26 cellular contexts compared by ENCODE assay signal in genomic region chr17:81837641-81838040, GRCh38. TPM values are rescaled to one million over a fixed set of nuclear protein-coding genes. Genes with fewer than 3 reads are reported as not detected.
DNase-seq lines count a peak whose midpoint lies in the region; ATAC-seq, FAIRE-seq and TF ChIP-seq lines count a peak whose summit lies in the region.
"Had no signal": no experiment of that assay in that cellular context is flagged by ENCODE, and none has a peak within 500 bp of the region (broad histone marks: within the 10 kb centered on the region; RNA-seq: fewer than 3 reads in every experiment).

No MANE protein-coding gene starts in this region.

- peak overlapping the region; percentile 28 for H3K4me2 ChIP-seq in HepG2 (ENCODE audit: low read depth, low read length)
- H3K4me2 ChIP-seq: hepatocyte had no signal

- H3K4me3 ChIP-seq in HEK293 (ENCODE audit: low read depth, low read length) (no peak overlapping the region), HepG2 (replicated peaks in 1 of 3; ENCODE audit: insufficient read depth in 1 of 3, low read depth in 2 of 3, low read length in 3 of 3) (no peak overlapping the region)
- H3K4me3 ChIP-seq: colonic mucosa, hepatocyte, sigmoid colon, thyroid gland had no signal

- no peak for TF ChIP-seq POLR2A in HepG2 (IDR thresholded peaks at IDR 0.05; ENCODE audit: insufficient read depth in 1 of 2, low read depth in 2 of 2, low read length in 2 of 2)

- H3K27ac ChIP-seq in HEK293 (ENCODE audit: extremely low read depth, low read depth, low read length) (no peak overlapping the region), RWPE1 (peak overlapping the region; percentile 100), HepG2 (ENCODE audit: extremely low read length, insufficient read depth, low read length) (no peak overlapping the region)
- H3K27ac ChIP-seq: colonic mucosa, hepatocyte, sigmoid colon, thyroid gland had no signal

- no peak overlapping the region for H3K9ac ChIP-seq in HepG2 (ENCODE audit: insufficient read depth, low read depth, low read length)

- no peak overlapping the region for H3K4me3 Mint-ChIP-seq in glutamatergic neuron (ENCODE audit: unreplicated experiment)

- H3K9me3 Mint-ChIP-seq in glutamatergic neuron (ENCODE audit: unreplicated experiment): peaks cover 5% of the 10 kb centered on the region
- H3K9me3 Mint-ChIP-seq: IgD-negative memory B cell had no signal

- no TSS peak for BruUV-seq in HepG2 (replicated peaks; lab: Mats Ljungman, UMichigan)

- CTCF ChIA-PET in HEK293 (lab: Yijun Ruan, JAX): no interaction called here
- CTCF ChIA-PET in RWPE1 (lab: Yijun Ruan, JAX): no interaction called here
- CTCF ChIA-PET in HepG2 (lab: Yijun Ruan, JAX; ENCODE audit: low intra/inter-chr PET ratio, low total read pairs): no interaction called here

- peak; percentile 48 for DNase-seq in AG08395 (ENCODE audit: low spot score)
- DNase-seq in RWPE1 (ENCODE audit: low spot score): no peak
- peak; percentile 71 for DNase-seq in HepG2 (ENCODE audit: low spot score)
- no peak for DNase-seq in glutamatergic neuron
- DNase-seq in left lobe of liver (ENCODE audit: low spot score): no peak
- DNase-seq: activated gamma-delta T cell treated with Interleukin-2 at 50 U/mL for 16 hours; colonic mucosa; COR-L47; erythroblast; kidney glomerular epithelial cell; NCI-H1417; PC-3; sigmoid colon; stimulated activated CD4-positive, alpha-beta T cell treated with anti-CD3 and anti-CD28 coated beads, Interleukin-4, amount 100 ng/mL, for 4 hours; T-helper 1 cell; thyroid gland had no signal

- no peak overlapping the region for H2AFZ ChIP-seq in HepG2 (ENCODE audit: low read length)
- H2AFZ ChIP-seq: hepatocyte had no signal

- H3K27ac Mint-ChIP-seq in glutamatergic neuron (ENCODE audit: unreplicated experiment): no peak overlapping the region

- H3K36me3 ChIP-seq in HEK293 (ENCODE audit: control insufficient read depth in 2 of 2, insufficient read depth in 1 of 2, low read length in 2 of 2) (peaks cover 0 to 7% of the 10 kb centered on the region in 2 experiments; a peak in 2 of 3 replicates), HepG2 (replicated peaks in 1 of 2; ENCODE audit: control insufficient read depth in 1 of 2, insufficient read depth in 2 of 2, low read length in 2 of 2) (peaks cover 0 to 1% of the 10 kb centered on the region in 2 experiments; a peak in 1 of 5 replicates)
- H3K36me3 ChIP-seq: colonic mucosa had no signal

- H3K27me3 Mint-ChIP-seq in glutamatergic neuron (ENCODE audit: unreplicated experiment): peaks cover 2% of the 10 kb centered on the region
- H3K27me3 Mint-ChIP-seq: IgD-negative memory B cell had no signal

- H3K27me3 ChIP-seq in HepG2 (ENCODE audit: control insufficient read depth in 1 of 2, insufficient read depth in 2 of 2, low read length in 2 of 2): no peaks in the 10 kb centered on the region; a peak in 1 of 5 replicates
- H3K27me3 ChIP-seq: colonic mucosa, hepatocyte, sigmoid colon, thyroid gland had no signal

- peaks cover 1% of the 10 kb centered on the region for H3K4me1 Mint-ChIP-seq in glutamatergic neuron (ENCODE audit: low read depth, unreplicated experiment)

- no peaks in the 10 kb centered on the region for H3K9me3 ChIP-seq in HEK293 (ENCODE audit: control insufficient read depth, insufficient read depth, low read depth, low read length)
- no peaks in the 10 kb centered on the region for H3K9me3 ChIP-seq in HepG2 (ENCODE audit: low read length)
- H3K9me3 ChIP-seq: colonic mucosa, sigmoid colon, thyroid gland had no signal

- no peaks in the 10 kb centered on the region; the same call in 1 of the 2 replicates for H4K20me1 ChIP-seq in HepG2 (ENCODE audit: insufficient read depth, low read length)

- H3K36me3 Mint-ChIP-seq in glutamatergic neuron (ENCODE audit: unreplicated experiment): no peaks in the 10 kb centered on the region
- H3K36me3 Mint-ChIP-seq: IgD-negative memory B cell had no signal

- peak; percentile 42 for FAIRE-seq in HepG2 (lab: Jason Lieb, UNC)
- FAIRE-seq: astrocyte, G401.6, GM12892 had no signal

- WGBS in HepG2 (ENCODE audit: low lambda C conversion rate): 3% methylated on average over 8 of the region's 9 CpGs

- intact Hi-C loops in HepG2 (cut with micrococcal nuclease; ENCODE audit: unreplicated experiment): no loop called here

- POLR2A ChIA-PET in HEK293 (lab: Yijun Ruan, JAX) (interaction anchor here (0.7 to 1.2 kb wide), 2 partner anchors 18 to 23 kb away, joined by 3 read pairs; no protein-coding TSS in a partner anchor), RWPE1 (lab: Yijun Ruan, JAX; ENCODE audit: low non-redundant PET) (no interaction called here), HepG2 (lab: Yijun Ruan, JAX) (interaction anchor here (0.7 to 8.9 kb wide), 8 partner anchors 14 to 166 kb away, joined by 3 to 40 read pairs (median 4); partner anchors contain the start of gene P4HB)

- no peaks in the 10 kb centered on the region for H3K79me2 ChIP-seq in HepG2 (ENCODE audit: insufficient read depth, low read length)

- in situ Hi-C loops in HepG2 (cut with HindIII; ENCODE audit: extremely low pct_ligation_motif_present, low pct_unique_long_range_greater_than_20kb): no loop called here

- TF ChIP-seq EP300 in HepG2 (IDR thresholded peaks at IDR 0.05; ENCODE audit: low read depth in 2 of 2, low read length in 2 of 2) (peak in 1 of 2 experiments; percentile 23; a peak in 1 of 4 replicates), HepG2 (CRISPR knock-in tag; IDR thresholded peaks at IDR 0.05; ENCODE audit: borderline replicate concordance) (no peak)

- H3K4me1 ChIP-seq in HEK293 (ENCODE audit: control insufficient read depth, insufficient read depth, low read length): no peaks in the 10 kb centered on the region
- H3K4me1 ChIP-seq in HepG2 (ENCODE audit: insufficient read depth, low read length): peaks cover 69% of the 10 kb centered on the region
- H3K4me1 ChIP-seq: colonic mucosa had no signal

- TF ChIP-seq CTCF in HEK293 (tag by site-specific recombination; IDR thresholded peaks at IDR 0.05): no peak
- no peak for TF ChIP-seq CTCF in RWPE1 (conservative IDR thresholded peaks at IDR 0.05; ENCODE audit: low read depth)
- TF ChIP-seq CTCF in HepG2 (CRISPR knock-in tag; IDR thresholded peaks at IDR 0.05): no peak
- no peak for TF ChIP-seq CTCF in glutamatergic neuron (IDR thresholded peaks at IDR 0.05; ENCODE audit: partially characterized antibody, unreplicated experiment)

- no peak for ATAC-seq in HepG2
- ATAC-seq in activated CD4-positive, CD25-positive, alpha-beta regulatory T cell treated with anti-CD3 and anti-CD28 coated beads, Interleukin-2, amount 50 U/mL, for 24 hours: no peak
- no peak for ATAC-seq in left lobe of liver
- no peak for ATAC-seq in HG03378 (IDR thresholded peaks at IDR 0.05; ENCODE audit: unreplicated experiment)
- ATAC-seq: PC-3 had no signal

- no peak for TF ChIP-seq RAD21 in HepG2 (CRISPR knock-in tag; IDR thresholded peaks at IDR 0.05)

RNA-seq across cellular contexts. Expression of gene PPP1R27, which starts 2.8 kb away (rescaled TPM):
- total RNA-seq in HepG2 (2016; rRNA removed; fragmentation: Illumina TruSeq; extraction: Trizol) (0.69 and 1.00 TPM in 2 replicates), glutamatergic neuron (ENCODE audit: unreplicated experiment) (0.81 TPM), left lobe of liver (not detected)
- 0.71 and 2.3 TPM in 2 replicates for total RNA-seq in HepG2 (2016; cell fraction: cytosol; rRNA removed; fragmentation: Illumina TruSeq; extraction: Trizol; ENCODE audit: low read depth)
- total RNA-seq in HepG2 (2016; cell fraction: insoluble cytoplasmic fraction; rRNA removed; fragmentation: Illumina TruSeq; extraction: Trizol): 1.3 TPM in 1 of 2 replicates, not detected in the other
- 1.00 and 1.2 TPM in 2 replicates for total RNA-seq in HepG2 (2016; cell fraction: membrane; rRNA removed; fragmentation: Illumina TruSeq; extraction: Trizol)
- total RNA-seq in HepG2 (2016; cell fraction: nucleus; rRNA removed; fragmentation: Illumina TruSeq; extraction: Trizol): 0.91 and 1.8 TPM in 2 replicates
- polyA plus RNA-seq in HepG2 (2011; rRNA removed): 0.17 and 0.33 TPM in 2 replicates
- polyA plus RNA-seq in HepG2 (2011; cell fraction: cytosol; rRNA removed): 0.55 and 1.1 TPM in 2 replicates
- polyA plus RNA-seq in HepG2 (2011; cell fraction: nucleus; rRNA removed): 1.6 and 2.8 TPM in 2 replicates
- 0.34 and 0.52 TPM in 2 replicates for polyA plus RNA-seq in HepG2 (2012)
- polyA plus RNA-seq in HepG2 (2016; cell fraction: cytosol; fragmentation: Illumina TruSeq; extraction: Trizol; ENCODE audit: low read depth): 0.57 and 1.0 TPM in 2 replicates
- 1.7 TPM in 1 of 2 replicates, not detected in the other for polyA plus RNA-seq in HepG2 (2016; cell fraction: insoluble cytoplasmic fraction; fragmentation: Illumina TruSeq; extraction: Trizol; ENCODE audit: low read depth)
- polyA plus RNA-seq in HepG2 (2016; cell fraction: membrane; fragmentation: Illumina TruSeq; extraction: Trizol; ENCODE audit: low read depth): 0.56 TPM in 1 of 2 replicates, not detected in the other
- polyA plus RNA-seq in HepG2 (2016; cell fraction: nucleus; fragmentation: Illumina TruSeq; extraction: Trizol; ENCODE audit: insufficient read depth, low read depth): 2.1 TPM in 1 of 2 replicates, not detected in the other
- 0.09 and 0.88 TPM in 2 replicates for polyA minus RNA-seq in HepG2 (2011; rRNA and poly(A)+ RNA removed; ENCODE audit: low replicate concordance)
- polyA minus RNA-seq in HepG2 (2011; cell fraction: cytosol; rRNA and poly(A)+ RNA removed): not detected in 2 replicates
- 1.9 TPM in 1 of 2 replicates, not detected in the other for polyA minus RNA-seq in HepG2 (2011; cell fraction: nucleus; rRNA and poly(A)+ RNA removed)
- total RNA-seq: A673, astrocyte, colonic mucosa, hepatocyte, PC-3, sigmoid colon, thyroid gland had no signal
- polyA plus RNA-seq: IgD-negative memory B cell had no signal

RNA-seq across cellular contexts. Expression of gene MCRIP1, which starts 4.5 kb away (rescaled TPM):
- total RNA-seq in HepG2 (2016; rRNA removed; fragmentation: Illumina TruSeq; extraction: Trizol): 76.1 and 84.9 TPM in 2 replicates
- total RNA-seq in HepG2 (2016; cell fraction: cytosol; rRNA removed; fragmentation: Illumina TruSeq; extraction: Trizol; ENCODE audit: low read depth): 74.8 and 93.7 TPM in 2 replicates
- total RNA-seq in HepG2 (2016; cell fraction: insoluble cytoplasmic fraction; rRNA removed; fragmentation: Illumina TruSeq; extraction: Trizol): 73.6 and 90.1 TPM in 2 replicates
- total RNA-seq in HepG2 (2016; cell fraction: membrane; rRNA removed; fragmentation: Illumina TruSeq; extraction: Trizol): 97.9 and 116 TPM in 2 replicates
- 29.3 and 32.8 TPM in 2 replicates for total RNA-seq in HepG2 (2016; cell fraction: nucleus; rRNA removed; fragmentation: Illumina TruSeq; extraction: Trizol)
- polyA plus RNA-seq in HepG2 (2011; rRNA removed): 79.7 and 113 TPM in 2 replicates
- polyA plus RNA-seq in HepG2 (2011; cell fraction: cytosol; rRNA removed): 95.7 and 150 TPM in 2 replicates
- 122 and 140 TPM in 2 replicates for polyA plus RNA-seq in HepG2 (2011; cell fraction: nucleus; rRNA removed)
- 44.7 and 56.7 TPM in 2 replicates for polyA plus RNA-seq in HepG2 (2012)
- polyA plus RNA-seq in HepG2 (2016; cell fraction: cytosol; fragmentation: Illumina TruSeq; extraction: Trizol; ENCODE audit: low read depth): 77.4 and 92.8 TPM in 2 replicates
- 75.3 and 82.0 TPM in 2 replicates for polyA plus RNA-seq in HepG2 (2016; cell fraction: insoluble cytoplasmic fraction; fragmentation: Illumina TruSeq; extraction: Trizol; ENCODE audit: low read depth)
- 86.8 and 108 TPM in 2 replicates for polyA plus RNA-seq in HepG2 (2016; cell fraction: membrane; fragmentation: Illumina TruSeq; extraction: Trizol; ENCODE audit: low read depth)
- polyA plus RNA-seq in HepG2 (2016; cell fraction: nucleus; fragmentation: Illumina TruSeq; extraction: Trizol; ENCODE audit: insufficient read depth, low read depth): 63.7 and 68.1 TPM in 2 replicates
- 1.6 and 50.7 TPM in 2 replicates for polyA minus RNA-seq in HepG2 (2011; rRNA and poly(A)+ RNA removed; ENCODE audit: low replicate concordance)
- polyA minus RNA-seq in HepG2 (2011; cell fraction: cytosol; rRNA and poly(A)+ RNA removed): 39.9 and 44.0 TPM in 2 replicates
- polyA minus RNA-seq in HepG2 (2011; cell fraction: nucleus; rRNA and poly(A)+ RNA removed): 12.4 and 13.7 TPM in 2 replicates
- total RNA-seq in glutamatergic neuron (ENCODE audit: unreplicated experiment): 218 TPM
- total RNA-seq in left lobe of liver: 17.9 TPM

RNA-seq across cellular contexts. Expression of gene P4HB, which starts 22.7 kb away (rescaled TPM):
- total RNA-seq in HepG2 (2016; rRNA removed; fragmentation: Illumina TruSeq; extraction: Trizol) (337 and 782 TPM in 2 replicates), glutamatergic neuron (ENCODE audit: unreplicated experiment) (259 TPM), left lobe of liver (1,392 TPM)
- 162 and 167 TPM in 2 replicates for total RNA-seq in HepG2 (2016; cell fraction: cytosol; rRNA removed; fragmentation: Illumina TruSeq; extraction: Trizol; ENCODE audit: low read depth)
- total RNA-seq in HepG2 (2016; cell fraction: insoluble cytoplasmic fraction; rRNA removed; fragmentation: Illumina TruSeq; extraction: Trizol): 282 and 813 TPM in 2 replicates
- total RNA-seq in HepG2 (2016; cell fraction: membrane; rRNA removed; fragmentation: Illumina TruSeq; extraction: Trizol): 299 and 300 TPM in 2 replicates
- 801 and 884 TPM in 2 replicates for total RNA-seq in HepG2 (2016; cell fraction: nucleus; rRNA removed; fragmentation: Illumina TruSeq; extraction: Trizol)
- polyA plus RNA-seq in HepG2 (2011; rRNA removed): 181 and 185 TPM in 2 replicates
- polyA plus RNA-seq in HepG2 (2011; cell fraction: cytosol; rRNA removed): 150 and 176 TPM in 2 replicates
- 517 and 557 TPM in 2 replicates for polyA plus RNA-seq in HepG2 (2011; cell fraction: nucleus; rRNA removed)
- 1,462 and 1,524 TPM in 2 replicates for polyA plus RNA-seq in HepG2 (2012)
- 236 TPM in 2 replicates for polyA plus RNA-seq in HepG2 (2016; cell fraction: cytosol; fragmentation: Illumina TruSeq; extraction: Trizol; ENCODE audit: low read depth)
- polyA plus RNA-seq in HepG2 (2016; cell fraction: insoluble cytoplasmic fraction; fragmentation: Illumina TruSeq; extraction: Trizol; ENCODE audit: low read depth): 494 and 566 TPM in 2 replicates
- 378 and 399 TPM in 2 replicates for polyA plus RNA-seq in HepG2 (2016; cell fraction: membrane; fragmentation: Illumina TruSeq; extraction: Trizol; ENCODE audit: low read depth)
- 2,290 and 2,428 TPM in 2 replicates for polyA plus RNA-seq in HepG2 (2016; cell fraction: nucleus; fragmentation: Illumina TruSeq; extraction: Trizol; ENCODE audit: insufficient read depth, low read depth)
- 90.8 and 213 TPM in 2 replicates for polyA minus RNA-seq in HepG2 (2011; rRNA and poly(A)+ RNA removed; ENCODE audit: low replicate concordance)
- 303 and 378 TPM in 2 replicates for polyA minus RNA-seq in HepG2 (2011; cell fraction: cytosol; rRNA and poly(A)+ RNA removed)
- polyA minus RNA-seq in HepG2 (2011; cell fraction: nucleus; rRNA and poly(A)+ RNA removed): 250 and 278 TPM in 2 replicates

RNA-seq across cellular contexts. Expression of gene ARHGDIA, which starts 33.5 kb away (rescaled TPM):
- total RNA-seq in HepG2 (2016; rRNA removed; fragmentation: Illumina TruSeq; extraction: Trizol) (64.0 and 120 TPM in 2 replicates), glutamatergic neuron (ENCODE audit: unreplicated experiment) (432 TPM), left lobe of liver (109 TPM)
- total RNA-seq in HepG2 (2016; cell fraction: cytosol; rRNA removed; fragmentation: Illumina TruSeq; extraction: Trizol; ENCODE audit: low read depth): 25.7 and 26.7 TPM in 2 replicates
- 73.7 and 111 TPM in 2 replicates for total RNA-seq in HepG2 (2016; cell fraction: insoluble cytoplasmic fraction; rRNA removed; fragmentation: Illumina TruSeq; extraction: Trizol)
- total RNA-seq in HepG2 (2016; cell fraction: membrane; rRNA removed; fragmentation: Illumina TruSeq; extraction: Trizol): 68.1 and 73.5 TPM in 2 replicates
- total RNA-seq in HepG2 (2016; cell fraction: nucleus; rRNA removed; fragmentation: Illumina TruSeq; extraction: Trizol): 66.3 and 84.1 TPM in 2 replicates
- 40.0 and 52.1 TPM in 2 replicates for polyA plus RNA-seq in HepG2 (2011; rRNA removed)
- polyA plus RNA-seq in HepG2 (2011; cell fraction: cytosol; rRNA removed): 61.3 and 96.2 TPM in 2 replicates
- polyA plus RNA-seq in HepG2 (2011; cell fraction: nucleus; rRNA removed): 174 and 191 TPM in 2 replicates
- 159 and 169 TPM in 2 replicates for polyA plus RNA-seq in HepG2 (2012)
- polyA plus RNA-seq in HepG2 (2016; cell fraction: cytosol; fragmentation: Illumina TruSeq; extraction: Trizol; ENCODE audit: low read depth): 89.7 and 102 TPM in 2 replicates
- 221 and 287 TPM in 2 replicates for polyA plus RNA-seq in HepG2 (2016; cell fraction: insoluble cytoplasmic fraction; fragmentation: Illumina TruSeq; extraction: Trizol; ENCODE audit: low read depth)
- polyA plus RNA-seq in HepG2 (2016; cell fraction: membrane; fragmentation: Illumina TruSeq; extraction: Trizol; ENCODE audit: low read depth): 171 and 188 TPM in 2 replicates
- polyA plus RNA-seq in HepG2 (2016; cell fraction: nucleus; fragmentation: Illumina TruSeq; extraction: Trizol; ENCODE audit: insufficient read depth, low read depth): 248 and 249 TPM in 2 replicates
- 35.7 and 46.7 TPM in 2 replicates for polyA minus RNA-seq in HepG2 (2011; rRNA and poly(A)+ RNA removed; ENCODE audit: low replicate concordance)
- polyA minus RNA-seq in HepG2 (2011; cell fraction: cytosol; rRNA and poly(A)+ RNA removed): 54.0 and 54.8 TPM in 2 replicates
- 52.7 and 57.6 TPM in 2 replicates for polyA minus RNA-seq in HepG2 (2011; cell fraction: nucleus; rRNA and poly(A)+ RNA removed)

RNA-seq across cellular contexts. Expression of gene GCGR, which starts 33.7 kb away (rescaled TPM):
- total RNA-seq in HepG2 (2016; rRNA removed; fragmentation: Illumina TruSeq; extraction: Trizol): 0.13 TPM in 1 of 2 replicates, not detected in the other
- not detected in 2 replicates for total RNA-seq in HepG2 (2016; cell fraction: cytosol; rRNA removed; fragmentation: Illumina TruSeq; extraction: Trizol; ENCODE audit: low read depth)
- 0.15 TPM in 1 of 2 replicates, not detected in the other for total RNA-seq in HepG2 (2016; cell fraction: insoluble cytoplasmic fraction; rRNA removed; fragmentation: Illumina TruSeq; extraction: Trizol)
- total RNA-seq in HepG2 (2016; cell fraction: membrane; rRNA removed; fragmentation: Illumina TruSeq; extraction: Trizol): not detected in 2 replicates
- 0.31 TPM in 1 of 2 replicates, not detected in the other for total RNA-seq in HepG2 (2016; cell fraction: nucleus; rRNA removed; fragmentation: Illumina TruSeq; extraction: Trizol)
- 0.04 and 0.27 TPM in 2 replicates for polyA plus RNA-seq in HepG2 (2011; rRNA removed)
- 0.10 and 0.12 TPM in 2 replicates for polyA plus RNA-seq in HepG2 (2011; cell fraction: cytosol; rRNA removed)
- polyA plus RNA-seq in HepG2 (2011; cell fraction: nucleus; rRNA removed): 4.7 and 5.5 TPM in 2 replicates
- 0.07 and 0.27 TPM in 2 replicates for polyA plus RNA-seq in HepG2 (2012)
- not detected in 2 replicates for polyA plus RNA-seq in HepG2 (2016; cell fraction: cytosol; fragmentation: Illumina TruSeq; extraction: Trizol; ENCODE audit: low read depth)
- polyA plus RNA-seq in HepG2 (2016; cell fraction: insoluble cytoplasmic fraction; fragmentation: Illumina TruSeq; extraction: Trizol; ENCODE audit: low read depth): not detected in 2 replicates
- not detected in 2 replicates for polyA plus RNA-seq in HepG2 (2016; cell fraction: membrane; fragmentation: Illumina TruSeq; extraction: Trizol; ENCODE audit: low read depth)
- 0.31 and 0.60 TPM in 2 replicates for polyA plus RNA-seq in HepG2 (2016; cell fraction: nucleus; fragmentation: Illumina TruSeq; extraction: Trizol; ENCODE audit: insufficient read depth, low read depth)
- 0.14 and 0.26 TPM in 2 replicates for polyA minus RNA-seq in HepG2 (2011; rRNA and poly(A)+ RNA removed; ENCODE audit: low replicate concordance)
- polyA minus RNA-seq in HepG2 (2011; cell fraction: cytosol; rRNA and poly(A)+ RNA removed): not detected in 2 replicates
- polyA minus RNA-seq in HepG2 (2011; cell fraction: nucleus; rRNA and poly(A)+ RNA removed): 0.52 and 0.87 TPM in 2 replicates
- total RNA-seq in glutamatergic neuron (ENCODE audit: unreplicated experiment): 6.7 TPM
- 109 TPM for total RNA-seq in left lobe of liver
- total RNA-seq: A673, astrocyte, colonic mucosa, omental fat pad, thyroid gland had no signal
- polyA plus RNA-seq: IgD-negative memory B cell had no signal

Comparison
In these comparisons a context has a peak if more than half of its experiments do, and no peak if none do; other contexts are left out.
1. DNase-seq: peak in AG08395 (single experiment) and HepG2 (single experiment); none in RWPE1 (single experiment), glutamatergic neuron (single experiment) and left lobe of liver (single experiment).